ENCODE assay signal across 8 cellular contexts in the genomic region with DNA sequence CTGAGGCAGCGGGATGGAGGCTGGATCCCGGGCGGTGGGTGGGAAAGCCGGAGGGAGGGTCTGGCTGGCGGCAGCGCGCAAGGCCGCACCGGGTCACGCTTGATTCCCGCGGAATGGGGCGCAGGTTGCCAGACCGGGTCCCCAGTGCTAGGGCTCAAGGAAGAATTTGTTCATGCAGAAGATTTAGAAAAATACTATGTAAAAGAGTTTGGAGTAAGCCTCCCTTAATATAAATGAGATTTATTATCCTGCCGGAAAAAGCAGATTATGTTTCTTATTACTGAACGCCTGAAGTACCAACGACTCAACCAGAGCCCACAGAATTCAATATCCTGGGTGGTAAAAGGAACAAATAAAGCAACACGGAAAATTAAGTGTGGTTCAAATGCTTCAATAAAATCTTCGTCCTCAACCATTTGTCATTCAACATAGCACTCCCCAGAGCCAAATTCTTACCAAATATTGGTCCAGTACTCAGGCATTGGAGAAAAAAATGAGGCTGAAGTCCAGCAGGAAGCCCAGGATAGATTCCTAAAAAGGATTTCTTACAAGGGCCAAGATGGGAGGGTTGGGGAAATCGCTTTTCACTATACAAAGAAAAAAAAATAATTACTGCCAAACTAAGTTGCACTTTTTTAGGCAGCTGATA. TPM values are rescaled to one million over a fixed set of nuclear protein-coding genes. Genes with fewer than 3 reads are reported as not detected.
A peak's percentile ranks its signal among the peaks of the same experiment; 100 is the strongest.
DNase-seq lines count a peak whose midpoint lies in the region; ATAC-seq and TF ChIP-seq lines count a peak whose summit lies in the region.

No MANE protein-coding gene starts in this region.

- no peak for TF ChIP-seq POLR2A in right lobe of liver (IDR thresholded peaks at IDR 0.05)
- no peak for TF ChIP-seq POLR2A in upper lobe of left lung (IDR thresholded peaks at IDR 0.05)

- peak overlapping the region; percentile 91 for H3K4me3 Mint-ChIP-seq in activated CD4-positive, alpha-beta T cell treated with anti-CD3 and anti-CD28 coated beads, Interleukin-2, amount 10 ng/mL, durations not matched to agents 24 days and 14 days

- H3K27ac ChIP-seq in HUES64 (ENCODE audit: low read depth, low read length) (peak overlapping the region; percentile 87), right lobe of liver (peak overlapping the region; percentile 94 to 98 (median 95)), upper lobe of left lung (peak overlapping the region; percentile 92 to 99 (median 98))

- TF ChIP-seq CTCF in astrocyte of the cerebellum (IDR thresholded peaks at IDR 0.05; ENCODE audit: low read depth, low read length, missing control alignments): no peak
- TF ChIP-seq CTCF in right lobe of liver (IDR thresholded peaks at IDR 0.05): no peak
- TF ChIP-seq CTCF in upper lobe of left lung (IDR thresholded peaks at IDR 0.05): peak in 1 of 6 experiments; percentile 6

- H3K36me3 ChIP-seq in HUES64 (ENCODE audit: insufficient read depth, low read length) (no peaks in the 10 kb centered on the region), right lobe of liver (no peaks in the 10 kb centered on the region), upper lobe of left lung (no peaks in the 10 kb centered on the region)

- no peaks in the 10 kb centered on the region for H3K9me3 ChIP-seq in HUES64 (ENCODE audit: insufficient read depth, low read depth, low read length)
- no peaks in the 10 kb centered on the region for H3K9me3 ChIP-seq in right lobe of liver
- no peaks in the 10 kb centered on the region for H3K9me3 ChIP-seq in upper lobe of left lung

- H3K9ac ChIP-seq in HUES64 (ENCODE audit: low read depth, low read length): peak overlapping the region; percentile 89

- intact Hi-C loops in activated CD4-positive, alpha-beta T cell treated with anti-CD3 and anti-CD28 coated beads, Interleukin-2, amount 10 ng/mL, durations not matched to agents 24 days and 14 days (cut with micrococcal nuclease): loop anchor here (10.0 kb wide), 1 partner anchor 733 kb away; no protein-coding TSS in a partner anchor
- intact Hi-C loops in right lobe of liver (cut with DNase I): no loop called here

- H3K4me1 Mint-ChIP-seq in activated CD4-positive, alpha-beta T cell treated with anti-CD3 and anti-CD28 coated beads, Interleukin-2, amount 10 ng/mL, durations not matched to agents 24 days and 14 days: peaks cover 16% of the 10 kb centered on the region

- 4% methylated on average over 16 of the region's 20 CpGs for WGBS in HUES64
- WGBS in right lobe of liver (ENCODE audit: insufficient coverage, low coverage, low lambda C conversion rate, missing lambda C conversion rate): 1% methylated on average over 20 of the region's 20 CpGs
- WGBS in upper lobe of left lung, 2 donors: 1% methylated on average over 20 of the region's 20 CpGs

- H3K4me3 ChIP-seq in HUES64 (ENCODE audit: low read length) (peak overlapping the region; percentile 97), astrocyte of the cerebellum (ENCODE audit: low read depth, low read length) (peak overlapping the region; percentile 54), right lobe of liver (peak overlapping the region; percentile 63 to 79 (median 67)), upper lobe of left lung (peak overlapping the region; percentile 31 to 87 (median 76))

- in situ Hi-C loops in astrocyte of the cerebellum (cut with HindIII; ENCODE audit: low sequenced_read_pairs): no loop called here

- no peak for DNase-seq in activated CD4-positive, alpha-beta T cell treated with anti-CD3 and anti-CD28 coated beads, Interleukin-2, amount 10 ng/mL, durations not matched to agents 24 days and 14 days
- DNase-seq in activated CD4-positive, alpha-beta T cell treated with anti-CD3 and anti-CD28 coated beads, Interleukin-2, amount 50 U/mL, for 48 hours: no peak
- DNase-seq in astrocyte of the cerebellum (ENCODE audit: low read depth): no peak
- DNase-seq in right lobe of liver: no peak
- no peak for DNase-seq in upper lobe of left lung
- DNase-seq in activated gamma-delta T cell treated with Interleukin-2 at 50 U/mL for 16 hours: no peak
- DNase-seq in NCI-H510A (lab: John Stamatoyannopoulos, UW): no peak

- ATAC-seq in right lobe of liver (peak in 1 of 4 donors; percentile 10), upper lobe of left lung (ENCODE audit: low FRiP score in 2 of 2) (no peak)

- H3K27me3 Mint-ChIP-seq in activated CD4-positive, alpha-beta T cell treated with anti-CD3 and anti-CD28 coated beads, Interleukin-2, amount 10 ng/mL, durations not matched to agents 24 days and 14 days: no peaks in the 10 kb centered on the region

- H3K36me3 Mint-ChIP-seq in activated CD4-positive, alpha-beta T cell treated with anti-CD3 and anti-CD28 coated beads, Interleukin-2, amount 10 ng/mL, durations not matched to agents 24 days and 14 days (ENCODE audit: low read depth): peaks cover 4% of the 10 kb centered on the region

- TF ChIP-seq EP300 in upper lobe of left lung (IDR thresholded peaks at IDR 0.05): no peak

- H3K27ac Mint-ChIP-seq in activated CD4-positive, alpha-beta T cell treated with anti-CD3 and anti-CD28 coated beads, Interleukin-2, amount 10 ng/mL, durations not matched to agents 24 days and 14 days: peak overlapping the region; percentile 98

- H3K4me1 ChIP-seq in HUES64 (ENCODE audit: insufficient read depth, low read length) (peaks cover 9% of the 10 kb centered on the region; the same call in 1 of the 2 replicates), right lobe of liver (no peaks in the 10 kb centered on the region), upper lobe of left lung (peaks cover 0 to 12% (median 9%) of the 10 kb centered on the region in 4 donors)

- H3K27me3 ChIP-seq in HUES64 (ENCODE audit: insufficient read depth, low read length): no peaks in the 10 kb centered on the region
- no peaks in the 10 kb centered on the region for H3K27me3 ChIP-seq in right lobe of liver
- H3K27me3 ChIP-seq in upper lobe of left lung: no peaks in the 10 kb centered on the region

- no peaks in the 10 kb centered on the region for H3K9me3 Mint-ChIP-seq in activated CD4-positive, alpha-beta T cell treated with anti-CD3 and anti-CD28 coated beads, Interleukin-2, amount 10 ng/mL, durations not matched to agents 24 days and 14 days

RNA-seq across cellular contexts. Expression of a gene that starts 1.2 kb away (rescaled TPM):
- total RNA-seq in activated CD4-positive, alpha-beta T cell treated with anti-CD3 and anti-CD28 coated beads, Interleukin-2, amount 10 ng/mL, durations not matched to agents 24 days and 14 days: 1.6 and 2.3 TPM in 2 replicates
- 0.45 TPM for polyA plus RNA-seq in HUES64 (2013, experiment 1 of 2)
- polyA plus RNA-seq in HUES64 (2013, experiment 2 of 2): 0.89 TPM
- total RNA-seq in right lobe of liver (10 to 100 TPM; 36.7 to 59.4 (median 46.7) TPM), upper lobe of left lung (100 to 1,000 TPM in 1 of 6 donors, 10 to 100 TPM in 5; 40.0 to 150 (median 65.8) TPM)

Comparison
In these comparisons a context has a peak if more than half of its experiments do, and no peak if none do; other contexts are left out.
1. RNA of a gene that starts 1.2 kb away (total RNA-seq): 40.0 to 150 TPM in upper lobe of left lung and 36.7 to 59.4 TPM in right lobe of liver; 1.6 to 2.3 TPM in activated CD4-positive, alpha-beta T cell treated with anti-CD3 and anti-CD28 coated beads, Interleukin-2, amount 10 ng/mL, durations not matched to agents 24 days and 14 days; every median in the first group is over 10 times any median in the second.
2. Peak in every context shown above with its lines, with median percentiles within 50 percentile points of each other: H3K27ac ChIP-seq and H3K4me3 ChIP-seq.